ENCODE assay signal across 8 cellular contexts in genomic region chr10:92290076-92290836, GRCh38. TPM values are rescaled to one million over a fixed set of nuclear protein-coding genes. Genes with fewer than 3 reads are reported as not detected.
DNase-seq lines count a peak whose midpoint lies in the region; ATAC-seq lines count a peak whose summit lies in the region.

No MANE protein-coding gene starts in this region.

- H3K4me3 ChIP-seq in skeletal muscle satellite cell (ENCODE audit: low read length): peak overlapping the region; percentile 89

- peak overlapping the region; percentile 91 for H3K4me2 ChIP-seq in skeletal muscle satellite cell (ENCODE audit: low read length)

- peak; percentile 9 for ATAC-seq in GM21390 (IDR thresholded peaks at IDR 0.05; ENCODE audit: unreplicated experiment)

- no peaks in the 10 kb centered on the region for H3K27me3 ChIP-seq in skeletal muscle satellite cell (ENCODE audit: control insufficient read depth, insufficient read depth, low read length)

- in situ Hi-C loops in T47D (cut with HindIII; ENCODE audit: low pct_unique_long_range_greater_than_20kb, low sequenced_read_pairs): no loop called here

- peaks cover 7% of the 10 kb centered on the region for H3K36me3 ChIP-seq in skeletal muscle satellite cell (ENCODE audit: insufficient read depth, low read length)

- DNase-seq in DMS153 treated with DMSO at 0.1 percent for 48 hours (lab: John Stamatoyannopoulos, UW; ENCODE audit: unreplicated experiment) (peak; percentile 63), HuH-7.5 (ENCODE audit: low spot score) (peak; percentile 31), SK-N-DZ (ENCODE audit: low spot score) (peak; percentile 56), T47D (ENCODE audit: low read depth in 1 of 2, low spot score in 1 of 2) (peak; percentile 54 to 93), iPS-NIHi11 (ENCODE audit: low spot score) (peak; percentile 42), posterior vena cava (ENCODE audit: low spot score) (no peak)

- H3K4me1 ChIP-seq in skeletal muscle satellite cell (ENCODE audit: control insufficient read depth, insufficient read depth, low read length): peaks cover 6% of the 10 kb centered on the region

- H3K9me3 ChIP-seq in skeletal muscle satellite cell (replicated peaks; ENCODE audit: low read length): no peaks in the 10 kb centered on the region

- H3K9ac ChIP-seq in skeletal muscle satellite cell (ENCODE audit: low read depth, low read length): peak overlapping the region; percentile 99

- intact Hi-C loops in posterior vena cava (cut with DNase I): no loop called here

RNA-seq across cellular contexts. Expression of gene CPEB3, which starts 0.6 kb away (rescaled TPM):
- polyA plus RNA-seq in SK-N-DZ (2014; cell fraction: cytosol; rRNA removed): 1.2 TPM in 2 replicates
- 0.88 and 1.6 TPM in 2 replicates for polyA plus RNA-seq in SK-N-DZ (2014; cell fraction: nucleus; rRNA removed)
- total RNA-seq in skeletal muscle satellite cell (2012; rRNA removed): 0.51 and 0.66 TPM in 2 replicates
- total RNA-seq in posterior vena cava: 1 to 10 TPM; 3.1 to 3.5 TPM

RNA-seq across cellular contexts. Expression of gene MARCHF5, which starts 0.7 kb away (rescaled TPM):
- 24.4 and 25.7 TPM in 2 replicates for polyA plus RNA-seq in SK-N-DZ (2014; cell fraction: cytosol; rRNA removed)
- 34.4 and 42.5 TPM in 2 replicates for polyA plus RNA-seq in SK-N-DZ (2014; cell fraction: nucleus; rRNA removed)
- 12.5 and 18.0 TPM in 2 replicates for total RNA-seq in skeletal muscle satellite cell (2012; rRNA removed)
- total RNA-seq in posterior vena cava: 10 to 100 TPM; 20.8 to 24.1 TPM
